In the genomic region with DNA sequence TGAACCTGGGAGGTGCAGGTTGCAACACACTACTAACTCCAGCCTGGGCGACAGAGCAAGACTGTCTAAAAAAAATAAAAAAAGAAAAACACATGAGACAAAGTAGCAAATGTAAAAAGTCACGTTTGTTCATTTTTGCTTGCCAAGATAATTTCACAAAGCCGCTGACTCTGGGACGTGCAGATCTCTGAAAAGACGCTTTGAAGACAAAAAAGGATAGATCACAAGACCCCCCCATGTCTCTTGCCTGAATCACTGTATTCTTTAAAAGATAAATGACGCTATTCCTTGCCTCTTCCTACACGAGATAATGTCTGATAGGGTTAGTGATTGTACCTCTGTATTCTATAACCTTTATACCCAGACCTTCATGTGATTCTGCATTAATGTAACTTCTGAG, we compare ENCODE assay signal across 26 cellular contexts.
"Had no signal": no experiment of that assay in that cellular context is flagged by ENCODE, and none has a peak within 500 bp of the region (broad histone marks: within the 10 kb centered on the region; RNA-seq: fewer than 3 reads in every experiment).

No MANE protein-coding gene starts in this region.

- H3K27ac ChIP-seq: neutrophil, pancreas, psoas muscle, skin epidermis, stomach, tibial artery, transverse colon, upper lobe of right lung, uterus had no signal

- H3K36me3 Mint-ChIP-seq: naive B cell; natural killer cell treated with Interleukin-12 subunit alpha and Interleukin-12 subunit beta and Interleukin-15 and Interleukin-18, amount 100 ng/mL, for 72 hours; stimulated activated effector memory CD8-positive, alpha-beta T cell treated with anti-CD3 and anti-CD28 coated beads, Interleukin-12 subunit alpha, Interleukin-12 subunit beta, amount 100 ng/mL, for 72 hours; type B pancreatic cell had no signal

- H3K27ac Mint-ChIP-seq: naive B cell; natural killer cell treated with Interleukin-12 subunit alpha and Interleukin-12 subunit beta and Interleukin-15 and Interleukin-18, amount 100 ng/mL, for 72 hours; nephron progenitor cell; stimulated activated effector memory CD8-positive, alpha-beta T cell treated with anti-CD3 and anti-CD28 coated beads, Interleukin-12 subunit alpha, Interleukin-12 subunit beta, amount 100 ng/mL, for 72 hours; stimulated activated naive B cell treated with anti-CD40 and anti-IgM and Interleukin-4, amounts not matched to agents 10 μg/mL and 1 μg/mL and 100 μg/mL, for 72 hours; stimulated activated naive CD8-positive, alpha-beta T cell treated with anti-CD3 and anti-CD28 coated beads, Interleukin-15, Interleukin-2, amounts not matched to agents 100 ng/mL and 50 ng/mL, for 24 hours; type B pancreatic cell had no signal

- H3K4me3 Mint-ChIP-seq: naive thymus-derived CD8-positive, alpha-beta T cell; natural killer cell treated with Interleukin-12 subunit alpha and Interleukin-12 subunit beta and Interleukin-15 and Interleukin-18, amount 100 ng/mL, for 72 hours; nephron progenitor cell; neural crest cell; stimulated activated effector memory CD8-positive, alpha-beta T cell treated with anti-CD3 and anti-CD28 coated beads, Interleukin-12 subunit alpha, Interleukin-12 subunit beta, amount 100 ng/mL, for 72 hours; stimulated activated naive B cell treated with anti-CD40 and anti-IgM and Interleukin-4, amounts not matched to agents 10 μg/mL and 1 μg/mL and 100 μg/mL, for 72 hours; stimulated activated naive CD8-positive, alpha-beta T cell treated with anti-CD3 and anti-CD28 coated beads, Interleukin-15, Interleukin-2, amounts not matched to agents 100 ng/mL and 50 ng/mL, for 24 hours; type B pancreatic cell had no signal

- H3K27me3 Mint-ChIP-seq: type B pancreatic cell had no signal

- ATAC-seq: naive thymus-derived CD8-positive, alpha-beta T cell; natural killer cell treated with Interleukin-12 subunit alpha and Interleukin-12 subunit beta and Interleukin-15 and Interleukin-18, amount 100 ng/mL, for 72 hours; pancreas; psoas muscle; right cardiac atrium; sciatic nerve; stimulated activated effector memory CD8-positive, alpha-beta T cell treated with anti-CD3 and anti-CD28 coated beads, Interleukin-12 subunit alpha, Interleukin-12 subunit beta, amount 100 ng/mL, for 72 hours; stimulated activated naive B cell treated with anti-CD40 and anti-IgM and Interleukin-4, amounts not matched to agents 10 μg/mL and 1 μg/mL and 100 μg/mL, for 72 hours; upper lobe of right lung had no signal

- H3K4me1 Mint-ChIP-seq: naive B cell; naive thymus-derived CD8-positive, alpha-beta T cell; nephron progenitor cell; neural crest cell; stimulated activated effector memory CD8-positive, alpha-beta T cell treated with anti-CD3 and anti-CD28 coated beads, Interleukin-12 subunit alpha, Interleukin-12 subunit beta, amount 100 ng/mL, for 72 hours; stimulated activated naive B cell treated with anti-CD40 and anti-IgM and Interleukin-4, amounts not matched to agents 10 μg/mL and 1 μg/mL and 100 μg/mL, for 72 hours had no signal

- H3K9me3 Mint-ChIP-seq: naive B cell; naive thymus-derived CD8-positive, alpha-beta T cell; natural killer cell treated with Interleukin-12 subunit alpha and Interleukin-12 subunit beta and Interleukin-15 and Interleukin-18, amount 100 ng/mL, for 72 hours; nephron progenitor cell; neural crest cell; stimulated activated effector memory CD8-positive, alpha-beta T cell treated with anti-CD3 and anti-CD28 coated beads, Interleukin-12 subunit alpha, Interleukin-12 subunit beta, amount 100 ng/mL, for 72 hours; stimulated activated naive B cell treated with anti-CD40 and anti-IgM and Interleukin-4, amounts not matched to agents 10 μg/mL and 1 μg/mL and 100 μg/mL, for 72 hours; stimulated activated naive CD8-positive, alpha-beta T cell treated with anti-CD3 and anti-CD28 coated beads, Interleukin-15, Interleukin-2, amounts not matched to agents 100 ng/mL and 50 ng/mL, for 24 hours; type B pancreatic cell had no signal

- DNase-seq: naive B cell; naive thymus-derived CD8-positive, alpha-beta T cell; nephron progenitor cell; nucleus accumbens; pancreas; psoas muscle; right cardiac atrium; stimulated activated CD4-positive, alpha-beta T cell treated with anti-CD3 and anti-CD28 coated beads, Interleukin-15, amount 100 ng/mL, for 24 hours; stimulated activated CD4-positive, alpha-beta T cell treated with anti-CD3 and anti-CD28 coated beads, Interleukin-2, amount 100 ng/mL, for 24 hours; stimulated activated CD4-positive, alpha-beta T cell treated with anti-CD3 and anti-CD28 coated beads, Interleukin-2, amount 100 ng/mL, for 48 hours; stimulated activated CD4-positive, alpha-beta T cell treated with anti-CD3 and anti-CD28 coated beads, Interleukin-4, amount 100 ng/mL, for 24 hours; stimulated activated naive B cell treated with anti-CD40 and anti-IgM and Interleukin-4, amounts not matched to agents 10 μg/mL and 1 μg/mL and 100 μg/mL, for 72 hours; stimulated activated naive CD4-positive, alpha-beta T cell treated with Interleukin-2 at 50 U/mL for 16 hours; stomach; tibial artery; transverse colon; upper lobe of right lung; uterus had no signal
